In genomic region chr20:59222982-59223610, GRCh38 we compare ENCODE assay signal across 8 cellular contexts. TPM values are rescaled to one million over a fixed set of nuclear protein-coding genes. Genes with fewer than 3 reads are reported as not detected.
DNase-seq lines count a peak whose midpoint lies in the region; ATAC-seq, FAIRE-seq and TF ChIP-seq lines count a peak whose summit lies in the region.

No MANE protein-coding gene starts in this region.

- H3K27me3 Mint-ChIP-seq in WTC11 (ENCODE audit: low read depth), result peaks cover 55% of the 10 kb centered on the region
- no peaks in the 10 kb centered on the region for H3K27me3 Mint-ChIP-seq in stimulated activated naive CD8-positive, alpha-beta T cell treated with anti-CD3 and anti-CD28 coated beads, Interleukin-15, amount 100 ng/mL, for 72 hours

- peaks cover 35% of the 10 kb centered on the region for H3K4me1 Mint-ChIP-seq in WTC11
- peaks cover 44% of the 10 kb centered on the region for H3K4me1 Mint-ChIP-seq in stimulated activated naive CD8-positive, alpha-beta T cell treated with anti-CD3 and anti-CD28 coated beads, Interleukin-15, amount 100 ng/mL, for 72 hours

- no peak for TF ChIP-seq CTCF in WTC11 (IDR thresholded peaks at IDR 0.05)
- TF ChIP-seq CTCF in GM20000 (IDR thresholded peaks at IDR 0.05; ENCODE audit: extremely low read depth, missing control alignments), result no peak

- CTCF ChIA-PET in WTC11 (lab: Charles Lee), result interaction anchor here (0.7 to 4.7 kb wide), 21 partner anchors 15 to 353 kb away, joined by 3 to 68 read pairs (median 4); partner anchors contain the start of gene ATP5F1E

- FAIRE-seq in GM12892 (lab: Jason Lieb, UNC) (no peak), GM19239 (lab: Jason Lieb, UNC) (no peak)

- DNase-seq in NCI-H1105 treated with DMSO at 0.1 percent for 48 hours (lab: John Stamatoyannopoulos, UW), result peak; percentile 11
- DNase-seq in NCI-H1105 (lab: John Stamatoyannopoulos, UW), result no peak
- peak; percentile 29 for DNase-seq in WTC11 (ENCODE audit: low spot score)
- DNase-seq in iPS-NIHi11 (ENCODE audit: low spot score), result peak; percentile 33
- DNase-seq in stimulated activated naive CD8-positive, alpha-beta T cell treated with anti-CD3 and anti-CD28 coated beads, Interleukin-15, amount 100 ng/mL, for 72 hours, result no peak
- no peak for DNase-seq in GM12892 (ENCODE audit: insufficient read length)
- no peak for DNase-seq in GM20000 (ENCODE audit: low spot score)
- DNase-seq in GM19239 (ENCODE audit: insufficient read length, low spot score), result no peak

- ATAC-seq in WTC11, result peak; percentile 28; the same call in 1 of the 2 replicates
- ATAC-seq in stimulated activated naive CD8-positive, alpha-beta T cell treated with anti-CD3 and anti-CD28 coated beads, Interleukin-15, amount 100 ng/mL, for 72 hours, result peak; percentile 3

- H3K27ac Mint-ChIP-seq in WTC11, result no peak overlapping the region
- peak overlapping the region in 1 of 2 donors; percentile 86 for H3K27ac Mint-ChIP-seq in stimulated activated naive CD8-positive, alpha-beta T cell treated with anti-CD3 and anti-CD28 coated beads, Interleukin-15, amount 100 ng/mL, for 72 hours

- no peak for TF ChIP-seq POLR2A in GM12892 (IDR thresholded peaks at IDR 0.05; ENCODE audit: low read depth, low read length)

- POLR2A ChIA-PET in WTC11 (lab: Charles Lee), result no interaction called here

- H3K36me3 Mint-ChIP-seq in WTC11, result no peaks in the 10 kb centered on the region

- H3K9me3 Mint-ChIP-seq in WTC11, result no peaks in the 10 kb centered on the region; the same call in 1 of the 2 replicates
- H3K9me3 Mint-ChIP-seq in stimulated activated naive CD8-positive, alpha-beta T cell treated with anti-CD3 and anti-CD28 coated beads, Interleukin-15, amount 100 ng/mL, for 72 hours, result no peaks in the 10 kb centered on the region

- peak overlapping the region; percentile 80 for H3K4me3 Mint-ChIP-seq in WTC11
- H3K4me3 Mint-ChIP-seq in stimulated activated naive CD8-positive, alpha-beta T cell treated with anti-CD3 and anti-CD28 coated beads, Interleukin-15, amount 100 ng/mL, for 72 hours, result peak overlapping the region; percentile 72 to 84

TF ChIP-seq in WTC11, 78 proteins besides CTCF, POLR2A, EP300 and RAD21:
- TF ChIP-seq USF2 (CRISPR knock-in tag; IDR thresholded peaks at IDR 0.05) (no peak), E2F4 (CRISPR knock-in tag; IDR thresholded peaks at IDR 0.05; ENCODE audit: borderline replicate concordance, low read depth) (no peak), ZNF532 (CRISPR knock-in tag; IDR thresholded peaks at IDR 0.05; ENCODE audit: borderline replicate concordance) (no peak), ATF2 (CRISPR knock-in tag; IDR thresholded peaks at IDR 0.05; ENCODE audit: borderline replicate concordance, low read depth) (no peak), MXD4 (CRISPR knock-in tag; IDR thresholded peaks at IDR 0.05; ENCODE audit: borderline replicate concordance) (no peak), GTF2I (CRISPR knock-in tag; conservative IDR thresholded peaks at IDR 0.05) (no peak), KAT7 (CRISPR knock-in tag; IDR thresholded peaks at IDR 0.05; ENCODE audit: borderline replicate concordance) (no peak), MAX (CRISPR knock-in tag; IDR thresholded peaks at IDR 0.05) (no peak), GABPB1 (CRISPR knock-in tag; IDR thresholded peaks at IDR 0.05) (no peak), ZNF425 (CRISPR knock-in tag; conservative IDR thresholded peaks at IDR 0.05) (no peak), ZNF138 (CRISPR knock-in tag; conservative IDR thresholded peaks at IDR 0.05) (no peak), NR1H2 (CRISPR knock-in tag; IDR thresholded peaks at IDR 0.05) (no peak), SOX15 (CRISPR knock-in tag; IDR thresholded peaks at IDR 0.05) (no peak), SMAD4 (CRISPR knock-in tag; IDR thresholded peaks at IDR 0.05) (no peak), HMGA2 (CRISPR knock-in tag; IDR thresholded peaks at IDR 0.05) (no peak)

RNA-seq across cellular contexts. Expression of gene ZNF831, which starts 59.5 kb away (rescaled TPM):
- 0.02 to 0.04 TPM in 2 of 3 replicates, not detected in the other for total RNA-seq in WTC11 (2021)
- polyA plus RNA-seq in GM12892 (2012; ENCODE audit: missing spikeins), result 0.11 TPM

Comparison
In these comparisons a context has a peak if more than half of its experiments do, and no peak if none do; other contexts are left out.
1. DNase-seq: peak in NCI-H1105 treated with DMSO at 0.1 percent for 48 hours (single experiment), WTC11 (single experiment) and iPS-NIHi11 (single experiment); none in NCI-H1105 (single experiment), stimulated activated naive CD8-positive, alpha-beta T cell treated with anti-CD3 and anti-CD28 coated beads, Interleukin-15, amount 100 ng/mL, for 72 hours (0 of 2), GM12892 (single experiment), GM20000 (single experiment) and GM19239 (single experiment).